ENCODE assay signal across 8 cellular contexts in genomic region chr4:76688737-76689078, GRCh38.
A peak's percentile ranks its signal among the peaks of the same experiment; 100 is the strongest.
DNase-seq lines count a peak whose midpoint lies in the region; ATAC-seq and TF ChIP-seq lines count a peak whose summit lies in the region.

No MANE protein-coding gene starts in this region.

- DNase-seq in mammary epithelial cell, result no peak
- no peak for DNase-seq in HUDEP-2 (lab: John Stamatoyannopoulos, UW; ENCODE audit: unreplicated experiment in 76 of 76)
- DNase-seq in stimulated activated CD4-positive, alpha-beta T cell treated with anti-CD3 and anti-CD28 coated beads, Interleukin-2, amount 100 ng/mL, for 24 hours, result no peak
- no peak for DNase-seq in head of caudate nucleus

- WGBS in mammary epithelial cell (ENCODE audit: low coverage, missing lambda C conversion rate), result 0% methylated on average over 11 of the region's 11 CpGs

- H3K36me3 ChIP-seq in mammary epithelial cell (ENCODE audit: insufficient read depth, low read length) (no peaks in the 10 kb centered on the region), muscle layer of colon (ENCODE audit: insufficient read depth, low read length) (no peaks in the 10 kb centered on the region)

- H3K4me1 ChIP-seq in mammary epithelial cell (ENCODE audit: insufficient read depth, low read length) (peaks cover 35% of the 10 kb centered on the region), muscle layer of colon (ENCODE audit: insufficient read depth, low read length) (peaks cover 21% of the 10 kb centered on the region)

- in situ Hi-C loops in mammary epithelial cell (cut with MboI; ENCODE audit: low sequenced_read_pairs in 2 of 2), result no loop called here

- dilution Hi-C loops in mammary epithelial cell (cut with HindIII; ENCODE audit: low sequenced_read_pairs), result loop anchor here (5.0 kb wide), 1 partner anchor 44 kb away; no protein-coding TSS in a partner anchor

- H3K27me3 ChIP-seq in mammary epithelial cell (ENCODE audit: insufficient read depth, low read length) (no peaks in the 10 kb centered on the region), muscle layer of colon (ENCODE audit: control insufficient read depth in 1 of 2, insufficient read depth in 2 of 2, low read length in 2 of 2) (no peaks in the 10 kb centered on the region)

- intact Hi-C loops in mammary epithelial cell (cut with micrococcal nuclease), result loop anchor here (1.0 to 2.0 kb wide), 3 partner anchors 44 to 102 kb away; no protein-coding TSS in a partner anchor
- intact Hi-C loops in head of caudate nucleus (cut with DNase I), result no loop called here

- H3K9me3 ChIP-seq in mammary epithelial cell (replicated peaks; ENCODE audit: insufficient read depth, low read length) (no peaks in the 10 kb centered on the region), muscle layer of colon (ENCODE audit: low read length) (no peaks in the 10 kb centered on the region)

- peak overlapping the region; percentile 92 for H3K4me2 ChIP-seq in mammary epithelial cell (ENCODE audit: insufficient read depth, low read depth, low read length)

- peaks cover 49% of the 10 kb centered on the region for H3K79me2 ChIP-seq in mammary epithelial cell (ENCODE audit: insufficient read depth, low read length)

- BruUV-seq in mammary epithelial cell (replicated peaks; lab: Mats Ljungman, UMichigan), result no TSS peak

- TF ChIP-seq CTCF in C4-2B (conservative IDR thresholded peaks at IDR 0.05), result no peak
- TF ChIP-seq CTCF in mammary epithelial cell (conservative IDR thresholded peaks at IDR 0.05 in 1 of 2, IDR thresholded peaks at IDR 0.05 in 1 of 2; ENCODE audit: extremely low read depth in 1 of 2, insufficient read depth in 1 of 2, low read depth in 1 of 2, low read length in 2 of 2), result no peak

- CTCF ChIA-PET in mammary epithelial cell (lab: Charles Lee; ENCODE audit: low non-redundant PET), result no interaction called here

- ATAC-seq in HG03342 (IDR thresholded peaks at IDR 0.05; ENCODE audit: unreplicated experiment) (peak; percentile 20), HG03442 (IDR thresholded peaks at IDR 0.05; ENCODE audit: unreplicated experiment) (no peak)

- H3K4me3 ChIP-seq in mammary epithelial cell (replicated peaks in 1 of 3; ENCODE audit: insufficient read depth in 1 of 3, low read depth in 2 of 3, low read length in 3 of 3), result peak overlapping the region; percentile 69 to 77 (median 69)
- H3K4me3 ChIP-seq in muscle layer of colon (ENCODE audit: low read depth in 1 of 2, low read length in 2 of 2), result peak overlapping the region; percentile 73 to 78

- H3K9ac ChIP-seq in mammary epithelial cell (ENCODE audit: insufficient read depth, low read length) (peak overlapping the region; percentile 97), muscle layer of colon (ENCODE audit: low read length) (no peak overlapping the region)

- peak overlapping the region; percentile 86 for H3K27ac ChIP-seq in C4-2B
- peak overlapping the region; percentile 91 for H3K27ac ChIP-seq in mammary epithelial cell (ENCODE audit: insufficient read depth, low read depth, low read length)
- peak overlapping the region; percentile 76 for H3K27ac ChIP-seq in muscle layer of colon (ENCODE audit: low read depth, low read length)

- no peaks in the 10 kb centered on the region for H4K20me1 ChIP-seq in mammary epithelial cell (ENCODE audit: insufficient read depth, low read length)

- peak overlapping the region; percentile 90 for H2AFZ ChIP-seq in mammary epithelial cell (ENCODE audit: low read depth, low read length)
